Comparison of ENCODE assay signal across 30 cellular contexts in the genomic region with DNA sequence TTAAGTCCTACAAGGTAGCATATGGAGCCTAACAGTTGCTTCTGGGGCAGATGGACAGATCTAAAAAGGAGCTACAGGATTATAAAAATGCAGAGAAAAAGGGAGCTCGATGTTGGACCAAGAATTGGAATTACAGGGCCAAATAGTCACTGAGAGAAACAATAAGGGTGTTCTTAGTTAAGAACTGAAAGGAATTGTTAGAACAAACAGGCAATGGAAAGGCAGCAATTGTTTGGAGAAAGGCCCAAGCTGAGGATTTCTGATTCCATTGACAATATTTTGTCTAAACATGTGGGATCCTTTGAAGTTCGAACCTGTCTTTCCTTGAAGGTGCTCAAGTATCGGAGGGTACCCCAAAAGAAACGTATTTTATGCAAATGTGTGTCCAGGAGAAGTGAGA.
"Had no signal": no experiment of that assay in that cellular context is flagged by ENCODE, and none has a peak within 500 bp of the region (broad histone marks: within the 10 kb centered on the region; RNA-seq: fewer than 3 reads in every experiment).

No MANE protein-coding gene starts in this region.

- H3K9me3 ChIP-seq: ascending aorta had no signal

- H3K4me3 ChIP-seq: ascending aorta, cardiac muscle cell, PC-9 had no signal

- DNase-seq: activated B cell treated with CpG ODN at 0.5 μM for 24 hours; activated CD4-positive, alpha-beta T cell treated with anti-CD3 and anti-CD28 coated beads for 48 hours; activated CD4-positive, CD25-positive, alpha-beta regulatory T cell treated with anti-CD3 and anti-CD28 coated beads, Interleukin-2, amount 50 U/mL, for 72 hours; activated CD8-positive, alpha-beta T cell treated with anti-CD3 and anti-CD28 coated beads for 36 hours; activated gamma-delta T cell; activated naive CD4-positive, alpha-beta T cell treated with Interleukin-2 at 50 U/mL for 16 hours; activated naive CD8-positive, alpha-beta T cell treated with anti-CD3 and anti-CD28 coated beads, Interleukin-2, amount 10 ng/mL, durations not matched to agents 7 days and 5 days; activated T-cell treated with anti-CD3 and anti-CD28 coated beads, Interleukin-2, amount 50 U/mL, for 24 hours; MM.1S; MV-4-11; NCI-H1092; NCI-H1436 treated with DMSO at 0.1 percent for 48 hours; NCI-H187; NCI-H2029 treated with DMSO at 0.1 percent for 48 hours; NCI-H2107; NCI-H2171; NCI-H510A; NCI-H526; NCI-H748 treated with DMSO at 0.1 percent for 48 hours; NK-92 treated with Interleukin-12 subunit alpha and Interleukin-12 subunit beta, amount 100 ng/mL, for 24 hours; PC-9; Right ventricle myocardium superior; SW 1271; T-helper 1 cell; T-helper 2 cell; T-helper 9 cell had no signal

- H3K4me1 ChIP-seq: ascending aorta had no signal

- H3K36me3 ChIP-seq: ascending aorta, cardiac muscle cell had no signal

- H3K27ac ChIP-seq: ascending aorta, cardiac muscle cell, KMS-11, PC-9, VCaP had no signal

- H3K27me3 ChIP-seq: ascending aorta had no signal
